In the genomic region with DNA sequence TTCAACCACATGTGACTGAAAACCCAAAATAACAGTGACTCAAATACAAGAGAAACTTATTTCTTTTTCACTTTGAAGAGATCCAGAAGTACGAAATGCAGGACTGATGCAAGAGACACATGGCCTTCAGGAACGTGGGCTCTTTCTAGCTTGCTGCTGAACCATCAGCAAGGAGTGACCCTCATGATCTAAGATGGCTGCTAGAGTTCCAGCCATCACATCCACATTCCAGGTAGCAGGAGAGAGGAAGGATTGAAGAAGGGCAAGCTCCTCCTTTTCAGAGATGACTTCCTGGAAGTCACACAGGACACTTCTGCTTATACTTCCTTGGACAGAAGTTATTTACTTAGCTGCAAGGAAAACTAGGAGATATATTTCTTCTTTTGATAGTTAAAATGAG, we compare ENCODE assay signal across 7 cellular contexts.
"Had no signal": no experiment of that assay in that cellular context is flagged by ENCODE, and none has a peak within 500 bp of the region (broad histone marks: within the 10 kb centered on the region; RNA-seq: fewer than 3 reads in every experiment).

No MANE protein-coding gene starts in this region.

- ATAC-seq: GM23338, HCT116 had no signal

- H3K36me3 ChIP-seq: HAP-1 had no signal

- H3K27ac ChIP-seq: KMS-11 had no signal

- H3K4me1 ChIP-seq: HAP-1 had no signal

- H3K9ac ChIP-seq: KMS-11 had no signal

- H3K4me1 Mint-ChIP-seq: GM23338 had no signal

- H3K4me3 Mint-ChIP-seq: GM23338 had no signal

- H3K27ac Mint-ChIP-seq: GM23338 had no signal

- H2AFZ ChIP-seq: GM23338 had no signal

- DNase-seq: H7, IMR-90, KBM-7 had no signal

- H3K4me2 ChIP-seq: GM23338, KMS-11 had no signal

- H3K4me3 ChIP-seq: GM23338, HAP-1 had no signal
